Comparison of ENCODE assay signal across 1 cellular context in the genomic region with DNA sequence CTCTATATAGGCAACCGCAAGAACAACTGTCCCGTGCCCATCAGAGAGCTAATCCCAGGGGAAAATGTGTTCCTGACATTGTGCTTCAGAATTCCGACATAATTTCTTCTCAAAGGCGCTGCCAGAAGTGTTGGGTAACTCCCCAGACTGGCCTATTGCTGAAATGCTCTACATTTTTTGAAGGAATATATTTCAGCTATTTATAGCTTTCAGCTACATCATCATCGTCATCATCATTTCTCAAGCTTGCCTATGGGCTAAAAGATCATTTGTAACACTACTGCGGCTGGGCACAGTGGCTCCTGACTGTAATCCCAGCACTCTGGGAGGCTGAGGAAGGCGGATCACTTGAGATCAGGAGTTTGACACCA.
TF ChIP-seq lines count a peak whose summit lies in the region.

No MANE protein-coding gene starts in this region.

TF ChIP-seq in IMR-90, 13 proteins besides CTCF, POLR2A, EP300 and RAD21:
- TF ChIP-seq CHD1 (IDR thresholded peaks at IDR 0.05; ENCODE audit: low read depth, low read length) (0 out of 2 replicates have a peak, but pooled peaks have one; percentile 6), MAFK (IDR thresholded peaks at IDR 0.05; ENCODE audit: low read depth, low read length) (0 out of 2 replicates have a peak, but pooled peaks have one; percentile 15), CEBPB (IDR thresholded peaks at IDR 0.05; ENCODE audit: low read depth, low read length) (peak; percentile 93), SMC3 (IDR thresholded peaks at IDR 0.05; ENCODE audit: low read depth, low read length) (no peak)
